ENCODE assay signal across 7 cellular contexts in the genomic region with DNA sequence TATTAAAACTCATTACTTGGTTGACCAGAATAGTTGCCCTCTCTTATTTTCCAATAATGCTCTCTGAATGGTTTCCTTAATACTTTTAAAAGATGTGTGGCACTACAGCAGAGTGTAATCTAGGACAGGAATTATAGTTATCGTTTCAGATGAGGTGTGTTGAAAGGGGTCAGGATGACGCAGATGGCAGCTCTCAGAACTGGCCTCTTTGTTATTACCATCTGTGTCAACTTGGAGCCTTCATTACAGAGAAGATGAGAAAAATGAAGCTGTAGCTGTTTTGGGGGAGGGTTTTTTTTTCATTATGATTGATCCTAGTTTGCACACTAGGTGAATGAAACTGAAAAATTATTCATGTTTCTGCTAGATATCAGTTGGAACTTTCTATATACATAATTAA.
DNase-seq lines count a peak whose midpoint lies in the region; FAIRE-seq and TF ChIP-seq lines count a peak whose summit lies in the region.
"Not testable (repeated sequence)": the region's sequence is repeated elsewhere in the genome, so short reads cannot be mapped to it uniquely, and the experiment has no call there.

No MANE protein-coding gene starts in this region.

- not testable (repeated sequence) for H3K4me2 ChIP-seq in endothelial cell of umbilical vein (ENCODE audit: insufficient read depth, low read length)

- H3K4me1 ChIP-seq in endothelial cell of umbilical vein (ENCODE audit: control insufficient read depth, extremely low read depth, insufficient read depth, low read length), result not testable (repeated sequence)

- not testable (repeated sequence) for H3K4me3 ChIP-seq in NB4 (ENCODE audit: low read depth, low read length); astrocyte of the cerebellum (ENCODE audit: low read depth, low read length); endothelial cell of umbilical vein (replicated peaks in 1 of 3; ENCODE audit: insufficient read depth in 1 of 3, low read depth in 1 of 3, low read length in 3 of 3); fibroblast of the aortic adventitia (ENCODE audit: low read depth, low read length)

- not testable (repeated sequence) for H3K27me3 ChIP-seq in endothelial cell of umbilical vein (ENCODE audit: control insufficient read depth in 2 of 2, insufficient read depth in 2 of 2, low read length in 2 of 2)

- CTCF ChIA-PET in endothelial cell of umbilical vein (lab: Charles Lee), result not testable (repeated sequence)

- intact Hi-C loops in endothelial cell of umbilical vein (cut with micrococcal nuclease), result not testable (repeated sequence)

- not testable (repeated sequence) for H3K9me3 ChIP-seq in endothelial cell of umbilical vein (replicated peaks; ENCODE audit: control insufficient read depth, insufficient read depth, low read length)

- DNase-seq in ELR (ENCODE audit: low read depth) (peak; percentile 60), HS-5 (ENCODE audit: low read depth) (peak; percentile 10), NB4 (ENCODE audit: low read depth) (peak; percentile 8), OCI-M1 (lab: John Stamatoyannopoulos, UW) (peak; percentile 30), astrocyte of the cerebellum (ENCODE audit: low read depth) (peak; percentile 1), endothelial cell of umbilical vein (ENCODE audit: low read depth, low spot score) (peak; percentile 4), fibroblast of the aortic adventitia (ENCODE audit: low read depth) (peak; percentile 35)

- in situ Hi-C loops in astrocyte of the cerebellum (cut with HindIII; ENCODE audit: low sequenced_read_pairs), result not testable (repeated sequence)

- TF ChIP-seq CTCF in NB4 (IDR thresholded peaks at IDR 0.05; ENCODE audit: low read depth, low read length); astrocyte of the cerebellum (IDR thresholded peaks at IDR 0.05; ENCODE audit: low read depth, low read length, missing control alignments); endothelial cell of umbilical vein (IDR thresholded peaks at IDR 0.05; ENCODE audit: extremely low read depth in 1 of 2, insufficient read depth in 1 of 2, low read depth in 1 of 2, low read length in 2 of 2); fibroblast of the aortic adventitia (IDR thresholded peaks at IDR 0.05; ENCODE audit: insufficient read depth, low read length): not testable (repeated sequence)

- not testable (repeated sequence) for H2AFZ ChIP-seq in endothelial cell of umbilical vein (ENCODE audit: low read depth, low read length)

- H3K36me3 ChIP-seq in endothelial cell of umbilical vein (ENCODE audit: control insufficient read depth in 2 of 2, extremely low read depth in 1 of 2, insufficient read depth in 2 of 2, low read length in 2 of 2), result not testable (repeated sequence)

- H3K27ac ChIP-seq in endothelial cell of umbilical vein (ENCODE audit: insufficient read depth, low read depth, low read length), result not testable (repeated sequence)

- not testable (repeated sequence) for FAIRE-seq in endothelial cell of umbilical vein (lab: Jason Lieb, UNC)

- dilution Hi-C loops in endothelial cell of umbilical vein (cut with MboI; ENCODE audit: extremely low pct_ligation_motif_present, low sequenced_read_pairs), result not testable (repeated sequence)

- H4K20me1 ChIP-seq in endothelial cell of umbilical vein (replicated peaks; ENCODE audit: control insufficient read depth, extremely low read depth, insufficient read depth, low read length), result not testable (repeated sequence)

- H3K9me1 ChIP-seq in endothelial cell of umbilical vein (replicated peaks; ENCODE audit: control insufficient read depth, extremely low read depth, insufficient read depth, low read length), result not testable (repeated sequence)

- BruUV-seq in endothelial cell of umbilical vein (replicated peaks; lab: Mats Ljungman, UMichigan), result not testable (repeated sequence)

- POLR2A ChIA-PET in endothelial cell of umbilical vein (lab: Charles Lee), result not testable (repeated sequence)

- not testable (repeated sequence) for H3K9ac ChIP-seq in endothelial cell of umbilical vein (replicated peaks; ENCODE audit: extremely low read depth, insufficient read depth, low read length)

- H3K79me2 ChIP-seq in endothelial cell of umbilical vein (ENCODE audit: control insufficient read depth, insufficient read depth, low read length), result not testable (repeated sequence)

- not testable (repeated sequence) for TF ChIP-seq POLR2A in NB4 (IDR thresholded peaks at IDR 0.05; ENCODE audit: extremely low read depth, insufficient read length); endothelial cell of umbilical vein (IDR thresholded peaks at IDR 0.05; ENCODE audit: low read depth, low read length)

Comparison
In these comparisons a context has a peak if more than half of its experiments do, and no peak if none do; other contexts are left out.
1. DNase-seq: peak in every context shown above with its lines; median percentile 60 in ELR; 35 in fibroblast of the aortic adventitia; 30 in OCI-M1; 10 in HS-5; 8 in NB4; 4 in endothelial cell of umbilical vein; 1 in astrocyte of the cerebellum.